7 cellular contexts compared by ENCODE assay signal in the genomic region with DNA sequence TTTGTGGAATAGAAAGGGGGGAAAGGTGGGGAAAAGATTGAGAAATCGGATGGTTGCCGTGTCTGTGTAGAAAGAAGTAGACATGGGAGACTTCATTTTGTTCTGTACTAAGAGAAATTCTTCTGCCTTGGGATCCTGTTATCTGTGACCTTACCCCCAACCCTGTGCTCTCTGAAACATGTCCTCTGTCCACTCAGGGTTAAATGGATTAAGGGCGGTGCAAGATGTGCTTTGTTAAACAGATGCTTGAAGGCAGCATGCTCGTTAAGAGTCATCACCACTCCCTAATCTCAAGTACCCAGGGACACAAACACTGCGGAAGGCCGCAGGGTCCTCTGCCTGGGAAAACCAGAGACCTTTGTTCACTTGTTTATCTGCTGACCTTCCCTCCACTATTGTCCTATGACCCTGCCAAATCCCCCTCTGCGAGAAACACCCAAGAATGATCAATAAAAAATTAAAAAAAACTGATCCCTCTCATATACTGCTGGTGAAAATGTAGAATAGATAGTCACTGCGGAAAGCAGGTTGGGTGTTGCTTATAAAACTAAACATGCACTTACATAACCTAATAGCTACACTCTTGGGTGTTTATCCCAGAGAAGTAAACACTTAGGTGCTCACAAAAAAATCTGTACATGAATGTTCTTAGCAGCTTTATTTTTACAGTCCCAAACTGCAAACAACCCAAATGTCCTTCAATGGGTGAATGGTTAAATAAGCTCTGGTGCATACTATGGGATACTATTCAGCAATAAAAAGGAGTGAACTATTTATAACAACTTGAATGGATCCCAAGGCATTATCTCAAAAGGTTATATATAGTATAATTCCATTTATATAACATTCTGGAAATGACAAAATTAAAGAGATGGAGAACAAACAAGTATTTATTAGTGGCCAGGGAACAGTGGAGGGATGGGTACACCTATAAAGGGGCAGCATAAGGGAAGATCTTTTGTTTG.
A peak's percentile ranks its signal among the peaks of the same experiment; 100 is the strongest.
DNase-seq lines count a peak whose midpoint lies in the region; ATAC-seq and TF ChIP-seq lines count a peak whose summit lies in the region.
"Not testable (repeated sequence)": the region's sequence is repeated elsewhere in the genome, so short reads cannot be mapped to it uniquely, and the experiment has no call there.

No MANE protein-coding gene starts in this region.

- H3K18ac ChIP-seq in mesendoderm (ENCODE audit: low read length) = not testable (repeated sequence)

- in situ Hi-C loops in gastrocnemius medialis (cut with MboI; ENCODE audit: low sequenced_read_pairs in 4 of 4) = not testable (repeated sequence)

- TF ChIP-seq POLR2A in gastrocnemius medialis (IDR thresholded peaks at IDR 0.05) = not testable (repeated sequence)

- not testable (repeated sequence) for H3K4me2 ChIP-seq in mesendoderm (ENCODE audit: low read length)

- H3K4me3 ChIP-seq in left lung; mesendoderm (ENCODE audit: low read length); gastrocnemius medialis: not testable (repeated sequence)

- not testable (repeated sequence) for H3K23ac ChIP-seq in mesendoderm (ENCODE audit: low read length)

- H3K4me1 Mint-ChIP-seq in WTC11 (peaks cover 47% of the 10 kb centered on the region), glutamatergic neuron (ENCODE audit: low read depth, unreplicated experiment) (peaks cover 22% of the 10 kb centered on the region)

- not testable (repeated sequence) for H2AK5ac ChIP-seq in mesendoderm (ENCODE audit: low read length)

- POLR2A ChIA-PET in WTC11 (lab: Charles Lee) = not testable (repeated sequence)

- H3K27ac Mint-ChIP-seq in WTC11 (0 out of 2 replicates have a peak overlapping the region, but pooled peaks have one; percentile 29), glutamatergic neuron (ENCODE audit: unreplicated experiment) (peak overlapping the region; percentile 82)

- not testable (repeated sequence) for H3K4me3 Mint-ChIP-seq in WTC11
- H3K4me3 Mint-ChIP-seq in glutamatergic neuron (ENCODE audit: unreplicated experiment) = peak overlapping the region; percentile 8

- H3K79me1 ChIP-seq in mesendoderm (ENCODE audit: low read length) = peaks cover 10% of the 10 kb centered on the region

- H3K9ac ChIP-seq in mesendoderm (ENCODE audit: low read length) = not testable (repeated sequence)

- intact Hi-C loops in left lung (cut with DNase I); gastrocnemius medialis (cut with DNase I; ENCODE audit: low total_unique reads): not testable (repeated sequence)

- not testable (repeated sequence) for H2BK120ac ChIP-seq in mesendoderm (ENCODE audit: low read depth, low read length)

- not testable (repeated sequence) for H3K56ac ChIP-seq in mesendoderm (ENCODE audit: low read length)

- peaks cover 20% of the 10 kb centered on the region for H3K79me2 ChIP-seq in mesendoderm (ENCODE audit: control insufficient read depth, insufficient read depth, low read length)

- not testable (repeated sequence) for H4K5ac ChIP-seq in mesendoderm (ENCODE audit: low read length)

- H3K9me3 ChIP-seq in left lung, gastrocnemius medialis: not testable (repeated sequence)

- H3K9me3 Mint-ChIP-seq in WTC11; glutamatergic neuron (ENCODE audit: unreplicated experiment): not testable (repeated sequence)

- H2BK15ac ChIP-seq in mesendoderm (replicated peaks; ENCODE audit: low read depth) = not testable (repeated sequence)

- not testable (repeated sequence) for H3K27me3 ChIP-seq in left lung; mesendoderm (ENCODE audit: insufficient read depth, low read length, poor library complexity); gastrocnemius medialis

- CTCF ChIA-PET in WTC11 (lab: Charles Lee) = not testable (repeated sequence)

- H3K4me1 ChIP-seq in left lung = peaks cover 12 to 44% of the 10 kb centered on the region in 2 donors
- not testable (repeated sequence) for H3K4me1 ChIP-seq in mesendoderm (ENCODE audit: control insufficient read depth, low read depth, low read length)
- peaks cover 48 to 55% of the 10 kb centered on the region in 2 donors for H3K4me1 ChIP-seq in gastrocnemius medialis

- peak; percentile 30 for DNase-seq in NCI-H2029 treated with DMSO at 0.1 percent for 48 hours (lab: John Stamatoyannopoulos, UW)
- DNase-seq in NCI-H82 (lab: John Stamatoyannopoulos, UW) = peak; percentile 59
- not testable (repeated sequence) for DNase-seq in WTC11 (ENCODE audit: low spot score); glutamatergic neuron; left lung; gastrocnemius medialis
- DNase-seq in mesendoderm = peak; percentile 32

- H3K27me3 Mint-ChIP-seq in WTC11 (ENCODE audit: low read depth); glutamatergic neuron (ENCODE audit: unreplicated experiment): not testable (repeated sequence)

- peak overlapping the region in 1 of 2 donors; percentile 14 for H3K27ac ChIP-seq in left lung
- H3K27ac ChIP-seq in mesendoderm (ENCODE audit: low read depth, low read length) = not testable (repeated sequence)
- H3K27ac ChIP-seq in gastrocnemius medialis = peak overlapping the region; percentile 43 to 78 (median 66)

- not testable (repeated sequence) for ATAC-seq in WTC11, gastrocnemius medialis
- ATAC-seq in left lung = peak; percentile 34

- not testable (repeated sequence) for H4K8ac ChIP-seq in mesendoderm (ENCODE audit: low read depth, low read length)

- not testable (repeated sequence) for H3K36me3 ChIP-seq in left lung; mesendoderm (ENCODE audit: control insufficient read depth, insufficient read depth, low read length); gastrocnemius medialis

- not testable (repeated sequence) for H2BK5ac ChIP-seq in mesendoderm (ENCODE audit: low read length)

- TF ChIP-seq CTCF in WTC11 (IDR thresholded peaks at IDR 0.05); glutamatergic neuron (IDR thresholded peaks at IDR 0.05; ENCODE audit: partially characterized antibody, unreplicated experiment); left lung (IDR thresholded peaks at IDR 0.05); gastrocnemius medialis (IDR thresholded peaks at IDR 0.05 in 4 of 5, conservative IDR thresholded peaks at IDR 0.05 in 1 of 5): not testable (repeated sequence)

- H3K36me3 Mint-ChIP-seq in WTC11; glutamatergic neuron (ENCODE audit: unreplicated experiment): not testable (repeated sequence)

- no CpG with 5 or more reads among the region's 8 CpGs for WGBS in mesendoderm (ENCODE audit: extremely low coverage, insufficient coverage, low lambda C conversion rate)

- not testable (repeated sequence) for H3K4ac ChIP-seq in mesendoderm (ENCODE audit: low read depth, low read length)
